In genomic region chr3:22225161-22225560, GRCh38 we compare ENCODE assay signal across 2 cellular contexts.
TF ChIP-seq lines count a peak whose summit lies in the region.

No MANE protein-coding gene starts in this region.

TF ChIP-seq in GM23338, 12 proteins besides CTCF, POLR2A, EP300 and RAD21:
- TF ChIP-seq EZH2phosphoT487 (IDR thresholded peaks at IDR 0.05; ENCODE audit: unreplicated experiment) = no peak
- no peak for TF ChIP-seq ETS1 (IDR thresholded peaks at IDR 0.05)
- TF ChIP-seq CREB1 (CRISPR knock-in tag; IDR thresholded peaks at IDR 0.05; ENCODE audit: low read depth) = no peak
- no peak for TF ChIP-seq REST (IDR thresholded peaks at IDR 0.05; ENCODE audit: unreplicated experiment)
- TF ChIP-seq EZH2 (IDR thresholded peaks at IDR 0.05; ENCODE audit: low read depth, unreplicated experiment) = no peak
- TF ChIP-seq NANOG (IDR thresholded peaks at IDR 0.05; ENCODE audit: borderline replicate concordance) = no peak
- TF ChIP-seq STAT1 (IDR thresholded peaks at IDR 0.05; ENCODE audit: unreplicated experiment) = no peak
- TF ChIP-seq ZNF114 (CRISPR knock-in tag; IDR thresholded peaks at IDR 0.05) = no peak
- no peak for TF ChIP-seq ZNF331 (CRISPR knock-in tag; IDR thresholded peaks at IDR 0.05; ENCODE audit: low read depth)
- no peak for TF ChIP-seq ZNF462 (CRISPR knock-in tag; IDR thresholded peaks at IDR 0.05)
- no peak for TF ChIP-seq POLR2AphosphoS5 (IDR thresholded peaks at IDR 0.05; ENCODE audit: low read depth)
- no peak for TF ChIP-seq JUNB (IDR thresholded peaks at IDR 0.05; ENCODE audit: unreplicated experiment)
TF ChIP-seq in GM23338: peak in this region for 0.

TF ChIP-seq in WTC11, 78 proteins besides CTCF, POLR2A, EP300 and RAD21 (continued from another document):
- TF ChIP-seq ZNF263 (CRISPR knock-in tag; IDR thresholded peaks at IDR 0.05; ENCODE audit: low read depth) = no peak
- no peak for TF ChIP-seq CBFB (CRISPR knock-in tag; IDR thresholded peaks at IDR 0.05; ENCODE audit: low read depth)
- TF ChIP-seq E2F1 (CRISPR knock-in tag; IDR thresholded peaks at IDR 0.05) = no peak
- no peak for TF ChIP-seq STAT6 (CRISPR knock-in tag; conservative IDR thresholded peaks at IDR 0.05; ENCODE audit: low read depth)
- TF ChIP-seq MLX (CRISPR knock-in tag; IDR thresholded peaks at IDR 0.05) = no peak
- TF ChIP-seq GTF2I (CRISPR knock-in tag; conservative IDR thresholded peaks at IDR 0.05) = no peak
- TF ChIP-seq NR1H2 (CRISPR knock-in tag; IDR thresholded peaks at IDR 0.05) = no peak
- TF ChIP-seq TEAD4 (CRISPR knock-in tag; IDR thresholded peaks at IDR 0.05) = no peak
- TF ChIP-seq ARID4B (CRISPR knock-in tag; IDR thresholded peaks at IDR 0.05; ENCODE audit: borderline replicate concordance) = no peak
- TF ChIP-seq MAX (CRISPR knock-in tag; IDR thresholded peaks at IDR 0.05) = no peak
- TF ChIP-seq ZNF281 (CRISPR knock-in tag; IDR thresholded peaks at IDR 0.05) = no peak
- no peak for TF ChIP-seq ZBTB43 (CRISPR knock-in tag; IDR thresholded peaks at IDR 0.05)
- no peak for TF ChIP-seq ZNF219 (CRISPR knock-in tag; IDR thresholded peaks at IDR 0.05; ENCODE audit: borderline replicate concordance)
- TF ChIP-seq CREM (CRISPR knock-in tag; IDR thresholded peaks at IDR 0.05) = no peak
- no peak for TF ChIP-seq CREB1 (CRISPR knock-in tag; IDR thresholded peaks at IDR 0.05)
TF ChIP-seq in WTC11: peak in this region for 0.
